ENCODE assay signal across 19 cellular contexts in genomic region chr2:99600929-99601680, GRCh38.
A peak's percentile ranks its signal among the peaks of the same experiment; 100 is the strongest.
DNase-seq lines count a peak whose midpoint lies in the region; ATAC-seq, FAIRE-seq and TF ChIP-seq lines count a peak whose summit lies in the region.
"Had no signal": no experiment of that assay in that cellular context is flagged by ENCODE, and none has a peak within 500 bp of the region (broad histone marks: within the 10 kb centered on the region; RNA-seq: fewer than 3 reads in every experiment).

No MANE protein-coding gene starts in this region.

- no peak overlapping the region for H3K27ac ChIP-seq in right atrium auricular region
- H3K27ac ChIP-seq in astrocyte (ENCODE audit: low read depth, low read length) = no peak overlapping the region
- H3K27ac ChIP-seq in HepG2 (ENCODE audit: extremely low read length, insufficient read depth, low read length) = no peak overlapping the region
- H3K27ac ChIP-seq in uterus = peak overlapping the region; percentile 23 to 37
- H3K27ac ChIP-seq: A549, esophagus muscularis mucosa, upper lobe of left lung had no signal

- no peak overlapping the region for H3K9ac ChIP-seq in astrocyte (ENCODE audit: low read length)
- no peak overlapping the region for H3K9ac ChIP-seq in HepG2 (ENCODE audit: insufficient read depth, low read depth, low read length)

- TF ChIP-seq RAD21 in HepG2 (CRISPR knock-in tag; IDR thresholded peaks at IDR 0.05) = no peak

- no peaks in the 10 kb centered on the region for H3K27me3 ChIP-seq in right atrium auricular region
- no peaks in the 10 kb centered on the region for H3K27me3 ChIP-seq in astrocyte (ENCODE audit: insufficient read depth, low read length)
- H3K27me3 ChIP-seq in HepG2 (ENCODE audit: control insufficient read depth in 1 of 2, insufficient read depth in 2 of 2, low read length in 2 of 2) = peaks cover 0 to 25% of the 10 kb centered on the region in 2 experiments; a peak in 1 of 5 replicates
- H3K27me3 ChIP-seq in uterus = no peaks in the 10 kb centered on the region
- H3K27me3 ChIP-seq: esophagus muscularis mucosa, upper lobe of left lung had no signal

- no TSS peak for BruUV-seq in HepG2 (replicated peaks; lab: Mats Ljungman, UMichigan)

- H3K27me3 Mint-ChIP-seq in astrocyte (ENCODE audit: low read depth, unreplicated experiment) = no peaks in the 10 kb centered on the region
- H3K27me3 Mint-ChIP-seq in T-helper 2 cell treated with Interferon-gamma antibody and Interleukin-4, amounts not matched to agents 5 μg/mL and 100 μg/mL, for 36 hours (ENCODE audit: low read depth) = no peaks in the 10 kb centered on the region
- H3K27me3 Mint-ChIP-seq: activated naive CD4-positive, alpha-beta T cell treated with anti-CD3 and anti-CD28 coated beads, Interleukin-2, amount 50 U/mL, for 24 hours; CD4-positive, CD25-positive, alpha-beta regulatory T cell; stimulated activated memory B cell treated with anti-CD40 and anti-IgM and Interleukin-4, amounts not matched to agents 10 μg/mL and 1 μg/mL and 100 μg/mL, for 72 hours had no signal

- CTCF ChIA-PET in HepG2 (lab: Yijun Ruan, JAX; ENCODE audit: low intra/inter-chr PET ratio, low total read pairs) = no interaction called here

- WGBS in HepG2 (ENCODE audit: low lambda C conversion rate) = 50% methylated on average over 20 of the region's 20 CpGs

- peaks cover 46% of the 10 kb centered on the region for H3K4me1 Mint-ChIP-seq in astrocyte (ENCODE audit: low read depth, unreplicated experiment)
- H3K4me1 Mint-ChIP-seq in T-helper 2 cell treated with Interferon-gamma antibody and Interleukin-4, amounts not matched to agents 5 μg/mL and 100 μg/mL, for 36 hours (ENCODE audit: low read depth) = no peaks in the 10 kb centered on the region
- H3K4me1 Mint-ChIP-seq: activated naive CD4-positive, alpha-beta T cell treated with anti-CD3 and anti-CD28 coated beads, Interleukin-2, amount 50 U/mL, for 24 hours; CD4-positive, CD25-positive, alpha-beta regulatory T cell; stimulated activated memory B cell treated with anti-CD40 and anti-IgM and Interleukin-4, amounts not matched to agents 10 μg/mL and 1 μg/mL and 100 μg/mL, for 72 hours had no signal

- TF ChIP-seq POLR2A in HepG2 (IDR thresholded peaks at IDR 0.05; ENCODE audit: insufficient read depth in 1 of 2, low read depth in 2 of 2, low read length in 2 of 2) (no peak), uterus (IDR thresholded peaks at IDR 0.05) (no peak)

- in situ Hi-C loops in HepG2 (cut with HindIII; ENCODE audit: extremely low pct_ligation_motif_present, low pct_unique_long_range_greater_than_20kb) = no loop called here

- TF ChIP-seq EP300 in HepG2 (IDR thresholded peaks at IDR 0.05; ENCODE audit: low read depth in 2 of 2, low read length in 2 of 2) (no peak), HepG2 (CRISPR knock-in tag; IDR thresholded peaks at IDR 0.05; ENCODE audit: borderline replicate concordance) (no peak)

- no peaks in the 10 kb centered on the region for H3K9me3 ChIP-seq in right atrium auricular region
- no peaks in the 10 kb centered on the region for H3K9me3 ChIP-seq in astrocyte (ENCODE audit: insufficient read depth, low read depth, low read length)
- no peaks in the 10 kb centered on the region for H3K9me3 ChIP-seq in HepG2 (ENCODE audit: low read length)
- H3K9me3 ChIP-seq in uterus = no peaks in the 10 kb centered on the region
- H3K9me3 ChIP-seq: A549, esophagus muscularis mucosa, mucosa of descending colon, upper lobe of left lung had no signal

- H2AFZ ChIP-seq in astrocyte (ENCODE audit: low read depth, low read length) (peak overlapping the region; percentile 2), HepG2 (ENCODE audit: low read length) (no peak overlapping the region)

- no peak overlapping the region for H3K27ac Mint-ChIP-seq in astrocyte (ENCODE audit: unreplicated experiment)
- H3K27ac Mint-ChIP-seq in T-helper 2 cell treated with Interferon-gamma antibody and Interleukin-4, amounts not matched to agents 5 μg/mL and 100 μg/mL, for 36 hours = no peak overlapping the region
- H3K27ac Mint-ChIP-seq: activated naive CD4-positive, alpha-beta T cell treated with anti-CD3 and anti-CD28 coated beads, Interleukin-2, amount 50 U/mL, for 24 hours; stimulated activated memory B cell treated with anti-CD40 and anti-IgM and Interleukin-4, amounts not matched to agents 10 μg/mL and 1 μg/mL and 100 μg/mL, for 72 hours; T-helper 17 cell had no signal

- H4K20me1 ChIP-seq in astrocyte (ENCODE audit: insufficient read depth, low read length) (no peaks in the 10 kb centered on the region), HepG2 (ENCODE audit: insufficient read depth, low read length) (no peaks in the 10 kb centered on the region)

- H3K36me3 ChIP-seq in right atrium auricular region = no peaks in the 10 kb centered on the region
- no peaks in the 10 kb centered on the region for H3K36me3 ChIP-seq in astrocyte (ENCODE audit: insufficient read depth, low read length)
- H3K36me3 ChIP-seq in HepG2 (replicated peaks in 1 of 2; ENCODE audit: control insufficient read depth in 1 of 2, insufficient read depth in 2 of 2, low read length in 2 of 2) = no peaks in the 10 kb centered on the region
- no peaks in the 10 kb centered on the region for H3K36me3 ChIP-seq in uterus

- FAIRE-seq in astrocyte (lab: Jason Lieb, UNC) (no peak), HepG2 (lab: Jason Lieb, UNC) (no peak)
- FAIRE-seq: A549 had no signal

- H3K4me2 ChIP-seq in astrocyte (ENCODE audit: low read length) (peak overlapping the region; percentile 61), HepG2 (ENCODE audit: low read depth, low read length) (no peak overlapping the region)
- H3K4me2 ChIP-seq: A549 had no signal

- peaks cover 0 to 12% of the 10 kb centered on the region in 2 donors for H3K4me1 ChIP-seq in right atrium auricular region
- peaks cover 33% of the 10 kb centered on the region for H3K4me1 ChIP-seq in astrocyte (ENCODE audit: insufficient read depth, low read length)
- H3K4me1 ChIP-seq in HepG2 (ENCODE audit: insufficient read depth, low read length) = no peaks in the 10 kb centered on the region
- peaks cover 5 to 10% of the 10 kb centered on the region in 2 donors for H3K4me1 ChIP-seq in uterus
- H3K4me1 ChIP-seq: A549, esophagus muscularis mucosa, upper lobe of left lung had no signal

- TF ChIP-seq CTCF in right atrium auricular region (IDR thresholded peaks at IDR 0.05) (no peak), astrocyte (IDR thresholded peaks at IDR 0.05; ENCODE audit: insufficient read depth, low read depth, low read length) (no peak), HepG2 (CRISPR knock-in tag; IDR thresholded peaks at IDR 0.05) (no peak), uterus (IDR thresholded peaks at IDR 0.05) (no peak)

- H3K4me3 ChIP-seq in right atrium auricular region = no peak overlapping the region
- H3K4me3 ChIP-seq in astrocyte (ENCODE audit: insufficient read depth, low read depth, low read length) = no peak overlapping the region
- H3K4me3 ChIP-seq in HepG2 (replicated peaks in 1 of 3; ENCODE audit: insufficient read depth in 1 of 3, low read depth in 2 of 3, low read length in 3 of 3) = no peak overlapping the region
- no peak overlapping the region for H3K4me3 ChIP-seq in uterus
- H3K4me3 ChIP-seq: A549, esophagus muscularis mucosa, mucosa of descending colon, upper lobe of left lung had no signal

- POLR2A ChIA-PET in HepG2 (lab: Yijun Ruan, JAX) = no interaction called here

- no peaks in the 10 kb centered on the region for H3K9me3 Mint-ChIP-seq in astrocyte (ENCODE audit: unreplicated experiment)
- no peaks in the 10 kb centered on the region for H3K9me3 Mint-ChIP-seq in T-helper 2 cell treated with Interferon-gamma antibody and Interleukin-4, amounts not matched to agents 5 μg/mL and 100 μg/mL, for 36 hours
- H3K9me3 Mint-ChIP-seq: activated naive CD4-positive, alpha-beta T cell treated with anti-CD3 and anti-CD28 coated beads, Interleukin-2, amount 50 U/mL, for 24 hours; CD4-positive, CD25-positive, alpha-beta regulatory T cell; stimulated activated memory B cell treated with anti-CD40 and anti-IgM and Interleukin-4, amounts not matched to agents 10 μg/mL and 1 μg/mL and 100 μg/mL, for 72 hours had no signal

- DNase-seq in left cardiac atrium = no peak
- no peak for DNase-seq in right atrium auricular region (ENCODE audit: low spot score)
- DNase-seq in astrocyte (ENCODE audit: low read depth) = peak; percentile 12
- no peak for DNase-seq in HepG2 (ENCODE audit: low spot score)
- peak in 1 of 2 donors; percentile 49 for DNase-seq in uterus
- DNase-seq in NOMO-1 (lab: John Stamatoyannopoulos, UW; ENCODE audit: unreplicated experiment in 2 of 2) = no peak
- DNase-seq in T-helper 2 cell treated with Interferon-gamma antibody and Interleukin-4, amounts not matched to agents 5 μg/mL and 100 μg/mL, for 36 hours (ENCODE audit: low spot score) = no peak
- no peak for DNase-seq in HUDEP-2 (lab: John Stamatoyannopoulos, UW; ENCODE audit: unreplicated experiment in 76 of 76)
- DNase-seq: CD4-positive, CD25-positive, alpha-beta regulatory T cell; DND-41; KBM-7; mucosa of descending colon; NCI-H1048; T-helper 17 cell had no signal

- no peak overlapping the region for H3K4me3 Mint-ChIP-seq in astrocyte (ENCODE audit: unreplicated experiment)
- no peak overlapping the region for H3K4me3 Mint-ChIP-seq in T-helper 2 cell treated with Interferon-gamma antibody and Interleukin-4, amounts not matched to agents 5 μg/mL and 100 μg/mL, for 36 hours
- H3K4me3 Mint-ChIP-seq: activated naive CD4-positive, alpha-beta T cell treated with anti-CD3 and anti-CD28 coated beads, Interleukin-2, amount 50 U/mL, for 24 hours; CD4-positive, CD25-positive, alpha-beta regulatory T cell; stimulated activated memory B cell treated with anti-CD40 and anti-IgM and Interleukin-4, amounts not matched to agents 10 μg/mL and 1 μg/mL and 100 μg/mL, for 72 hours; T-helper 17 cell had no signal

- peaks cover 2% of the 10 kb centered on the region for H3K36me3 Mint-ChIP-seq in astrocyte (ENCODE audit: low read depth, unreplicated experiment)
- no peaks in the 10 kb centered on the region for H3K36me3 Mint-ChIP-seq in T-helper 2 cell treated with Interferon-gamma antibody and Interleukin-4, amounts not matched to agents 5 μg/mL and 100 μg/mL, for 36 hours (ENCODE audit: low read depth)
- H3K36me3 Mint-ChIP-seq: activated naive CD4-positive, alpha-beta T cell treated with anti-CD3 and anti-CD28 coated beads, Interleukin-2, amount 50 U/mL, for 24 hours; CD4-positive, CD25-positive, alpha-beta regulatory T cell had no signal

- ATAC-seq in left cardiac atrium (peak; percentile 19 to 38), HepG2 (no peak)
- ATAC-seq: A549; mucosa of descending colon; stimulated activated memory B cell treated with anti-CD40 and anti-IgM and Interleukin-4, amounts not matched to agents 10 μg/mL and 1 μg/mL and 100 μg/mL, for 72 hours; T-helper 17 cell had no signal

- intact Hi-C loops in left cardiac atrium (cut with DNase I) (no loop called here), HepG2 (cut with micrococcal nuclease; ENCODE audit: unreplicated experiment) (no loop called here), uterus (cut with DNase I; ENCODE audit: low total_unique reads) (no loop called here)

- H3K79me2 ChIP-seq in astrocyte (ENCODE audit: insufficient read depth, low read length) (no peaks in the 10 kb centered on the region), HepG2 (ENCODE audit: insufficient read depth, low read length) (no peaks in the 10 kb centered on the region)

Comparison
In these comparisons a context has a peak if more than half of its experiments do, and no peak if none do; other contexts are left out.
1. H3K27ac ChIP-seq: peak in uterus (2 of 2); none in right atrium auricular region (0 of 2), astrocyte (single experiment) and HepG2 (single experiment).